Comparison of ENCODE assay signal across 18 cellular contexts in genomic region chr2:231342111-231342711, GRCh38. TPM values are rescaled to one million over a fixed set of nuclear protein-coding genes. Genes with fewer than 3 reads are reported as not detected.
DNase-seq lines count a peak whose midpoint lies in the region; ATAC-seq and TF ChIP-seq lines count a peak whose summit lies in the region.
"Had no signal": no experiment of that assay in that cellular context is flagged by ENCODE, and none has a peak within 500 bp of the region (broad histone marks: within the 10 kb centered on the region; RNA-seq: fewer than 3 reads in every experiment).

No MANE protein-coding gene starts in this region.

- no peaks in the 10 kb centered on the region for H3K79me2 ChIP-seq in Karpas-422 (ENCODE audit: low read length)

- H3K4me1 Mint-ChIP-seq in endodermal cell: peaks cover 28% of the 10 kb centered on the region

- no peaks in the 10 kb centered on the region for H3K27me3 ChIP-seq in endodermal cell (ENCODE audit: control insufficient read depth, insufficient read depth, low read length, poor library complexity, severe bottlenecking)
- H3K27me3 ChIP-seq in mesenchymal stem cell (ENCODE audit: control insufficient read depth in 1 of 2, insufficient read depth in 1 of 2, low read length in 2 of 2): no peaks in the 10 kb centered on the region
- H3K27me3 ChIP-seq in transverse colon: no peaks in the 10 kb centered on the region
- no peaks in the 10 kb centered on the region for H3K27me3 ChIP-seq in Karpas-422 (ENCODE audit: low read length)
- H3K27me3 ChIP-seq: ascending aorta had no signal

- WGBS in endodermal cell (ENCODE audit: insufficient coverage in 1 of 2, insufficient read length in 1 of 2), 2 experiments: 78 to 89% methylated on average over 7 to 13 of the region's 13 CpGs
- 91% methylated on average over 12 of the region's 13 CpGs for WGBS in mesenchymal stem cell
- WGBS in transverse colon (ENCODE audit: low coverage in 1 of 2), 2 donors: 85% methylated on average over 10 to 13 of the region's 13 CpGs

- H2AK5ac ChIP-seq in mesenchymal stem cell (ENCODE audit: low read length, severe bottlenecking): no peak overlapping the region

- TF ChIP-seq POLR2A in transverse colon (IDR thresholded peaks at IDR 0.05): no peak

- peak overlapping the region; percentile 21 for H3K27ac ChIP-seq in endodermal cell (ENCODE audit: low read depth, low read length)
- H3K27ac ChIP-seq in mesenchymal stem cell (ENCODE audit: low read length, poor library complexity, severe bottlenecking): no peak overlapping the region
- H3K27ac ChIP-seq in transverse colon: peak overlapping the region; percentile 3 to 25 (median 13)
- H3K27ac ChIP-seq in Karpas-422 (ENCODE audit: low read length): no peak overlapping the region
- H3K27ac ChIP-seq: ascending aorta, RWPE1 had no signal

- H3K23ac ChIP-seq in mesenchymal stem cell (ENCODE audit: low read length in 2 of 2): no peak overlapping the region

- H4K8ac ChIP-seq in mesenchymal stem cell (ENCODE audit: low read length): no peak overlapping the region

- DNase-seq in SKM-1 treated with dmso at 0.1 percent for 144 hours (lab: John Stamatoyannopoulos, UW; ENCODE audit: unreplicated experiment): peak; percentile 31
- DNase-seq in SKM-1 (lab: John Stamatoyannopoulos, UW; ENCODE audit: unreplicated experiment): no peak
- peak; percentile 59 for DNase-seq in endodermal cell
- DNase-seq in mesenchymal stem cell: no peak
- DNase-seq in transverse colon: no peak
- DNase-seq in SW 1271 (lab: John Stamatoyannopoulos, UW): no peak
- DNase-seq in Karpas-422: no peak
- DNase-seq: activated CD8-positive, alpha-beta T cell treated with anti-CD3 and anti-CD28 coated beads for 36 hours; activated gamma-delta T cell treated with Interleukin-2 at 50 U/mL for 16 hours; CD8-positive, alpha-beta T cell; EL; H7; NCI-H1048; NCI-H82 had no signal

- H3K9me2 ChIP-seq in Karpas-422 (replicated peaks; ENCODE audit: insufficient read depth, low read length): no peaks in the 10 kb centered on the region

- TF ChIP-seq CTCF in endodermal cell (conservative IDR thresholded peaks at IDR 0.05): no peak
- no peak for TF ChIP-seq CTCF in transverse colon (IDR thresholded peaks at IDR 0.05)

- H2AFZ ChIP-seq in mesenchymal stem cell (ENCODE audit: low read depth, low read length) (no peak overlapping the region), Karpas-422 (ENCODE audit: low read length) (no peak overlapping the region)

- H3K9me3 ChIP-seq in endodermal cell (ENCODE audit: control insufficient read depth, low read length) (no peaks in the 10 kb centered on the region), mesenchymal stem cell (ENCODE audit: control insufficient read depth, low read length) (no peaks in the 10 kb centered on the region), transverse colon (no peaks in the 10 kb centered on the region), Karpas-422 (ENCODE audit: low read length) (no peaks in the 10 kb centered on the region)
- H3K9me3 ChIP-seq: ascending aorta had no signal

- H2BK5ac ChIP-seq in mesenchymal stem cell (ENCODE audit: low read depth, low read length, poor library complexity, severe bottlenecking): no peak overlapping the region

- H2BK15ac ChIP-seq in mesenchymal stem cell (ENCODE audit: low read depth, poor library complexity, severe bottlenecking): no peak overlapping the region

- H2BK12ac ChIP-seq in mesenchymal stem cell (ENCODE audit: low read length in 2 of 2): peak overlapping the region in 1 of 2 experiments; percentile 28

- H3K18ac ChIP-seq in mesenchymal stem cell (ENCODE audit: low read depth in 1 of 2, low read length in 2 of 2): no peak overlapping the region

- no peak overlapping the region for H3K4ac ChIP-seq in mesenchymal stem cell (ENCODE audit: low read depth in 1 of 2, low read length in 2 of 2)

- H3K36me3 ChIP-seq in endodermal cell (ENCODE audit: control insufficient read depth, insufficient read depth, low read length) (no peaks in the 10 kb centered on the region), mesenchymal stem cell (ENCODE audit: control insufficient read depth in 1 of 2, insufficient read depth in 2 of 2, low read depth in 1 of 2, low read length in 2 of 2) (peaks cover 37 to 81% of the 10 kb centered on the region in 2 experiments), transverse colon (no peaks in the 10 kb centered on the region), Karpas-422 (ENCODE audit: insufficient read depth, low read length) (no peaks in the 10 kb centered on the region)

- in situ Hi-C loops in transverse colon (cut with MboI; ENCODE audit: low pct_ligation_motif_present in 1 of 4, low pct_unique_long_range_greater_than_20kb in 1 of 4, low sequenced_read_pairs in 3 of 4): no loop called here

- H2BK120ac ChIP-seq in mesenchymal stem cell (ENCODE audit: low read depth, low read length): no peak overlapping the region

- peaks cover 16% of the 10 kb centered on the region for H3K79me1 ChIP-seq in mesenchymal stem cell (replicated peaks; ENCODE audit: low read length, poor library complexity, severe bottlenecking)

- peak overlapping the region; percentile 27 for H4K91ac ChIP-seq in mesenchymal stem cell (ENCODE audit: low read length)

- TF ChIP-seq EP300 in transverse colon (IDR thresholded peaks at IDR 0.05; ENCODE audit: low read depth): no peak

- H3K4me1 ChIP-seq in endodermal cell (ENCODE audit: control insufficient read depth, insufficient read depth, low read length) (peaks cover 4% of the 10 kb centered on the region), mesenchymal stem cell (ENCODE audit: control insufficient read depth, insufficient read depth, low read depth, low read length) (no peaks in the 10 kb centered on the region), transverse colon (peaks cover 0 to 8% (median 4%) of the 10 kb centered on the region in 4 donors), Karpas-422 (ENCODE audit: low read length) (no peaks in the 10 kb centered on the region)
- H3K4me1 ChIP-seq: ascending aorta had no signal

- H3K4me3 ChIP-seq in endodermal cell (ENCODE audit: low read length): no peak overlapping the region
- no peak overlapping the region for H3K4me3 ChIP-seq in mesenchymal stem cell (ENCODE audit: insufficient read depth in 1 of 2, low read depth in 1 of 2, low read length in 2 of 2)
- no peak overlapping the region for H3K4me3 ChIP-seq in transverse colon
- no peak overlapping the region for H3K4me3 ChIP-seq in Karpas-422 (ENCODE audit: low read length)
- H3K4me3 ChIP-seq: ascending aorta had no signal

- H3K36me3 Mint-ChIP-seq in endodermal cell (ENCODE audit: low read depth): peaks cover 16% of the 10 kb centered on the region
- H3K36me3 Mint-ChIP-seq: CD8-positive, alpha-beta T cell had no signal

- H3K9me3 Mint-ChIP-seq in endodermal cell: no peaks in the 10 kb centered on the region
- H3K9me3 Mint-ChIP-seq: activated CD8-positive, alpha-beta T cell treated with anti-CD3 and anti-CD28 coated beads for 36 hours; CD8-positive, alpha-beta T cell had no signal

- H3K9ac ChIP-seq in endodermal cell (ENCODE audit: extremely low read depth, low read length, poor library complexity, severe bottlenecking): no peak overlapping the region
- no peak overlapping the region for H3K9ac ChIP-seq in mesenchymal stem cell (ENCODE audit: low read length)
- no peak overlapping the region for H3K9ac ChIP-seq in Karpas-422 (ENCODE audit: low read length)

- H3K27me3 Mint-ChIP-seq in endodermal cell (ENCODE audit: insufficient read depth): no peaks in the 10 kb centered on the region
- H3K27me3 Mint-ChIP-seq: activated CD8-positive, alpha-beta T cell treated with anti-CD3 and anti-CD28 coated beads for 36 hours had no signal

- H3K4me2 ChIP-seq in mesenchymal stem cell (ENCODE audit: low read length, poor library complexity, severe bottlenecking) (no peak overlapping the region), Karpas-422 (ENCODE audit: low read depth, low read length, poor library complexity, severe bottlenecking) (no peak overlapping the region)

- peak overlapping the region; percentile 7 for H3K27ac Mint-ChIP-seq in endodermal cell
- H3K27ac Mint-ChIP-seq: activated CD8-positive, alpha-beta T cell treated with anti-CD3 and anti-CD28 coated beads for 36 hours; CD8-positive, alpha-beta T cell had no signal

- intact Hi-C loops in transverse colon (cut with DNase I; ENCODE audit: low total_unique reads): no loop called here

- no peaks in the 10 kb centered on the region for H4K20me1 ChIP-seq in Karpas-422 (ENCODE audit: insufficient read depth, low read depth, low read length)

- no peak overlapping the region for H3K14ac ChIP-seq in mesenchymal stem cell (ENCODE audit: low read length in 2 of 2)

- ATAC-seq in HG02678 (IDR thresholded peaks at IDR 0.05; ENCODE audit: unreplicated experiment): no peak
- ATAC-seq: activated CD8-positive, alpha-beta T cell treated with anti-CD3 and anti-CD28 coated beads for 36 hours; CD8-positive, alpha-beta T cell had no signal

- H3K4me3 Mint-ChIP-seq in endodermal cell: no peak overlapping the region
- H3K4me3 Mint-ChIP-seq: activated CD8-positive, alpha-beta T cell treated with anti-CD3 and anti-CD28 coated beads for 36 hours; CD8-positive, alpha-beta T cell had no signal

RNA-seq across cellular contexts. Expression of gene B3GNT7, which starts 53.3 kb away (rescaled TPM):
- total RNA-seq in endodermal cell (10 to 100 TPM; 13.0 to 32.3 TPM), transverse colon (100 to 1,000 TPM in 1 of 4 donors, 10 to 100 TPM in 3; 41.8 to 113 (median 55.2) TPM)
- 5.7 TPM for polyA plus RNA-seq in endodermal cell (2013, experiment 1 of 2)
- 3.7 TPM for polyA plus RNA-seq in endodermal cell (2013, experiment 2 of 2)
- polyA plus RNA-seq in mesenchymal stem cell (2013, experiment 1 of 2): 0.26 TPM
- polyA plus RNA-seq in mesenchymal stem cell (2013, experiment 2 of 2): 0.21 TPM
- total RNA-seq in Karpas-422 (2014; rRNA removed; shearing (Covaris generic); ENCODE audit: low replicate concordance): 2.8 and 4.7 TPM in 2 replicates
- total RNA-seq: A172 had no signal

Comparison
In these comparisons a context has a peak if more than half of its experiments do, and no peak if none do; other contexts are left out.
1. DNase-seq: peak in SKM-1 treated with dmso at 0.1 percent for 144 hours (single experiment) and endodermal cell (single experiment); none in SKM-1 (single experiment), mesenchymal stem cell (single experiment), transverse colon (single experiment), SW 1271 (0 of 2) and Karpas-422 (single experiment).
2. H3K27ac ChIP-seq: peak in endodermal cell (single experiment) and transverse colon (4 of 4); none in mesenchymal stem cell (single experiment) and Karpas-422 (single experiment).